7 cellular contexts compared by ENCODE assay signal in genomic region chr3:194687638-194688206, GRCh38.
DNase-seq lines count a peak whose midpoint lies in the region; ATAC-seq, FAIRE-seq and TF ChIP-seq lines count a peak whose summit lies in the region.

No MANE protein-coding gene starts in this region.

- H3K9ac ChIP-seq in iPS-20b (ENCODE audit: low read depth, low read length): peak overlapping the region; percentile 71; the same call in 1 of the 2 replicates

- peak overlapping the region; percentile 86 for H3K4me3 ChIP-seq in astrocyte of the spinal cord (ENCODE audit: low read depth, low read length)
- H3K4me3 ChIP-seq in iPS-20b (ENCODE audit: low read length): peak overlapping the region; percentile 77

- peak; percentile 18 for TF ChIP-seq CTCF in astrocyte of the spinal cord (IDR thresholded peaks at IDR 0.05; ENCODE audit: low read depth, low read length)

- no peaks in the 10 kb centered on the region for H3K36me3 ChIP-seq in iPS-20b (ENCODE audit: insufficient read depth, low read depth, low read length)

- peaks cover 37% of the 10 kb centered on the region for H3K27me3 ChIP-seq in iPS-20b (ENCODE audit: insufficient read depth, low read length)

- DNase-seq in T-helper 22 cell (ENCODE audit: low read depth) (peak; percentile 56), astrocyte of the spinal cord (ENCODE audit: low read depth, low spot score) (peak; percentile 68), GM19239 (ENCODE audit: insufficient read length, low spot score) (no peak)
- DNase-seq in stimulated activated CD4-positive, alpha-beta T cell treated with anti-CD3 and anti-CD28 coated beads, Interleukin-12 subunit alpha, Interleukin-12 subunit beta, amount 100 ng/mL, for 4 hours: peak; percentile 82

- no peak overlapping the region for H3K27ac ChIP-seq in iPS-20b (ENCODE audit: low read length)

- peak; percentile 47 for TF ChIP-seq POLR2A in GM18505 (IDR thresholded peaks at IDR 0.05; ENCODE audit: borderline replicate concordance, extremely low read depth, insufficient read depth, insufficient read length)

- no peak for FAIRE-seq in GM19239 (lab: Jason Lieb, UNC)

- no peaks in the 10 kb centered on the region for H3K9me3 ChIP-seq in iPS-20b (ENCODE audit: insufficient read depth, low read depth, low read length)

- H3K4me1 ChIP-seq in iPS-20b (ENCODE audit: insufficient read depth, low read length): peaks cover 8% of the 10 kb centered on the region

- in situ Hi-C loops in astrocyte of the spinal cord (cut with HindIII; ENCODE audit: low sequenced_read_pairs): loop anchor here (10.0 kb wide), 1 partner anchor 567 kb away; no protein-coding TSS in a partner anchor

- ATAC-seq in GM18505 (IDR thresholded peaks at IDR 0.05; ENCODE audit: unreplicated experiment): peak; percentile 30
- peak; percentile 33 for ATAC-seq in HG03521 (IDR thresholded peaks at IDR 0.05; ENCODE audit: unreplicated experiment)
